Comparison of ENCODE assay signal across 11 cellular contexts in genomic region chr18:51655327-51655698, GRCh38.
A peak's percentile ranks its signal among the peaks of the same experiment; 100 is the strongest.
DNase-seq lines count a peak whose midpoint lies in the region; ATAC-seq and TF ChIP-seq lines count a peak whose summit lies in the region.
"Had no signal": no experiment of that assay in that cellular context is flagged by ENCODE, and none has a peak within 500 bp of the region (broad histone marks: within the 10 kb centered on the region; RNA-seq: fewer than 3 reads in every experiment).

No MANE protein-coding gene starts in this region.

- TF ChIP-seq CTCF in GM06990 (IDR thresholded peaks at IDR 0.05; ENCODE audit: insufficient read depth, low read length, poor library complexity, severe bottlenecking), result no peak

- no peaks in the 10 kb centered on the region for H3K27me3 ChIP-seq in GM06990 (replicated peaks; ENCODE audit: control insufficient read depth, insufficient read depth, low read length)

- intact Hi-C loops in posterior vena cava (cut with DNase I), result no loop called here

- H3K36me3 ChIP-seq in GM06990 (ENCODE audit: control insufficient read depth, insufficient read depth, low read length), result no peaks in the 10 kb centered on the region

- ATAC-seq in GM19351 (IDR thresholded peaks at IDR 0.05; ENCODE audit: unreplicated experiment) (peak; percentile 90), HG02885 (IDR thresholded peaks at IDR 0.05; ENCODE audit: poor library complexity, unreplicated experiment) (peak; percentile 89)

- DNase-seq in GM06990 (ENCODE audit: extremely low read depth, insufficient read length) (peak; percentile 65), NCI-H2107 treated with DMSO at 0.1 percent for 48 hours (lab: John Stamatoyannopoulos, UW; ENCODE audit: unreplicated experiment) (peak; percentile 85), NCI-H2081 treated with DMSO at 0.1 percent for 48 hours (lab: John Stamatoyannopoulos, UW) (no peak), GM19238 (ENCODE audit: insufficient read length, low spot score) (no peak), NCI-H1930 (lab: John Stamatoyannopoulos, UW) (no peak), posterior vena cava (ENCODE audit: low spot score) (no peak)
- DNase-seq: amygdala, mesenchymal stem cell, NCI-H1694 had no signal

- H3K4me3 ChIP-seq in GM06990 (replicated peaks; ENCODE audit: low read depth, low read length), result 0 out of 2 replicates have a peak overlapping the region, but pooled peaks have one; percentile 22

Comparison
In these comparisons a context has a peak if more than half of its experiments do, and no peak if none do; other contexts are left out.
1. DNase-seq: peak in GM06990 (single experiment) and NCI-H2107 treated with DMSO at 0.1 percent for 48 hours (single experiment); none in NCI-H2081 treated with DMSO at 0.1 percent for 48 hours (single experiment), GM19238 (single experiment), NCI-H1930 (0 of 2) and posterior vena cava (single experiment).